ENCODE assay signal across 15 cellular contexts in genomic region chr5:175695161-175696126, GRCh38. TPM values are rescaled to one million over a fixed set of nuclear protein-coding genes. Genes with fewer than 3 reads are reported as not detected.
DNase-seq lines count a peak whose midpoint lies in the region; ATAC-seq and TF ChIP-seq lines count a peak whose summit lies in the region.
"Had no signal": no experiment of that assay in that cellular context is flagged by ENCODE, and none has a peak within 500 bp of the region (broad histone marks: within the 10 kb centered on the region; RNA-seq: fewer than 3 reads in every experiment).

No MANE protein-coding gene starts in this region.

- H3K27me3 ChIP-seq in upper lobe of right lung = no peaks in the 10 kb centered on the region
- H3K27me3 ChIP-seq: vagina had no signal

- H3K27ac ChIP-seq in angular gyrus (ENCODE audit: low read depth, low read length) (peak overlapping the region; percentile 62), upper lobe of right lung (peak overlapping the region; percentile 24)
- H3K27ac ChIP-seq: vagina had no signal

- H3K36me3 Mint-ChIP-seq in activated naive CD4-positive, alpha-beta T cell treated with anti-CD3 and anti-CD28 coated beads for 36 hours (ENCODE audit: low read depth) = no peaks in the 10 kb centered on the region
- no peaks in the 10 kb centered on the region for H3K36me3 Mint-ChIP-seq in mesothelial cell of epicardium

- peak overlapping the region; percentile 95 for H3K27ac Mint-ChIP-seq in activated naive CD4-positive, alpha-beta T cell treated with anti-CD3 and anti-CD28 coated beads for 36 hours
- peak overlapping the region; percentile 83 for H3K27ac Mint-ChIP-seq in mesothelial cell of epicardium
- H3K27ac Mint-ChIP-seq: activated B cell treated with CpG ODN at 0.5 μM for 24 hours had no signal

- peaks cover 38% of the 10 kb centered on the region for H3K4me1 Mint-ChIP-seq in activated naive CD4-positive, alpha-beta T cell treated with anti-CD3 and anti-CD28 coated beads for 36 hours (ENCODE audit: low read depth)
- peaks cover 24% of the 10 kb centered on the region for H3K4me1 Mint-ChIP-seq in mesothelial cell of epicardium

- H3K9me3 ChIP-seq in upper lobe of right lung = no peaks in the 10 kb centered on the region
- H3K9me3 ChIP-seq: esophagus muscularis mucosa, vagina had no signal

- in situ Hi-C loops in ACHN (cut with HindIII; ENCODE audit: low pct_ligation_motif_present, low pct_unique_long_range_greater_than_20kb, low sequenced_read_pairs) = no loop called here

- no peaks in the 10 kb centered on the region for H3K4me1 ChIP-seq in upper lobe of right lung
- H3K4me1 ChIP-seq: vagina had no signal

- H3K4me3 ChIP-seq in upper lobe of right lung = no peak overlapping the region
- H3K4me3 ChIP-seq: esophagus muscularis mucosa, vagina had no signal

- H3K4me3 Mint-ChIP-seq in activated naive CD4-positive, alpha-beta T cell treated with anti-CD3 and anti-CD28 coated beads for 36 hours = peak overlapping the region; percentile 74
- H3K4me3 Mint-ChIP-seq in mesothelial cell of epicardium = no peak overlapping the region
- H3K4me3 Mint-ChIP-seq: activated B cell treated with CpG ODN at 0.5 μM for 24 hours had no signal

- ATAC-seq in upper lobe of right lung (no peak), GM19455 (IDR thresholded peaks at IDR 0.05; ENCODE audit: unreplicated experiment) (no peak), GM18502 (IDR thresholded peaks at IDR 0.05; ENCODE audit: poor library complexity, unreplicated experiment) (no peak)

- H3K27me3 Mint-ChIP-seq in activated naive CD4-positive, alpha-beta T cell treated with anti-CD3 and anti-CD28 coated beads for 36 hours (ENCODE audit: low read depth) = no peaks in the 10 kb centered on the region
- no peaks in the 10 kb centered on the region for H3K27me3 Mint-ChIP-seq in mesothelial cell of epicardium (ENCODE audit: low read depth)

- intact Hi-C loops in activated naive CD4-positive, alpha-beta T cell treated with anti-CD3 and anti-CD28 coated beads for 36 hours (cut with micrococcal nuclease) = loop anchor here (1.0 to 10.0 kb wide), 8 partner anchors 23 to 781 kb away; partner anchors contain the start of gene HRH2
- intact Hi-C loops in upper lobe of right lung (cut with DNase I) = no loop called here

- no peaks in the 10 kb centered on the region for H3K36me3 ChIP-seq in upper lobe of right lung
- H3K36me3 ChIP-seq: esophagus muscularis mucosa, vagina had no signal

- no peaks in the 10 kb centered on the region for H3K9me3 Mint-ChIP-seq in activated naive CD4-positive, alpha-beta T cell treated with anti-CD3 and anti-CD28 coated beads for 36 hours
- H3K9me3 Mint-ChIP-seq in mesothelial cell of epicardium = no peaks in the 10 kb centered on the region
- H3K9me3 Mint-ChIP-seq: activated B cell treated with CpG ODN at 0.5 μM for 24 hours had no signal

- CTCF ChIA-PET in activated naive CD4-positive, alpha-beta T cell treated with anti-CD3 and anti-CD28 coated beads for 36 hours (lab: Charles Lee) = interaction anchor here (0.5 to 6.0 kb wide), 13 partner anchors 10 to 201 kb away, joined by 3 to 111 read pairs (median 3); no protein-coding TSS in a partner anchor

- TF ChIP-seq CTCF in mesothelial cell of epicardium (IDR thresholded peaks at IDR 0.05; ENCODE audit: unreplicated experiment) = no peak
- no peak for TF ChIP-seq CTCF in upper lobe of right lung (IDR thresholded peaks at IDR 0.05)

- DNase-seq in activated naive CD4-positive, alpha-beta T cell treated with anti-CD3 and anti-CD28 coated beads for 36 hours = no peak
- DNase-seq in activated naive CD4-positive, alpha-beta T cell treated with anti-CD3 and anti-CD28 coated beads, Interleukin-2, amount 50 U/mL, for 16 hours = no peak
- DNase-seq in mesothelial cell of epicardium (ENCODE audit: low spot score in 2 of 2, unreplicated experiment in 2 of 2) = no peak
- no peak for DNase-seq in upper lobe of right lung
- DNase-seq in ACHN = no peak
- DNase-seq: activated B cell treated with CpG ODN at 0.5 μM for 24 hours; activated effector memory CD4-positive, alpha-beta T cell treated with anti-CD3 and anti-CD28 coated beads, Interleukin-2, amount 50 U/mL, for 16 hours; midbrain; NCI-H1105 treated with DMSO at 0.1 percent for 48 hours; NCI-H524 treated with DMSO at 0.1 percent for 48 hours had no signal

RNA-seq across cellular contexts. Expression of gene HRH2, which starts 37.6 kb away (rescaled TPM):
- total RNA-seq in activated naive CD4-positive, alpha-beta T cell treated with anti-CD3 and anti-CD28 coated beads for 36 hours = 1 to 10 TPM; 8.7 to 10.0 TPM
- 2.1 to 2.8 TPM (median 2.6 TPM) in 3 replicates for total RNA-seq in mesothelial cell of epicardium
- 8.2 TPM for total RNA-seq in upper lobe of right lung
- total RNA-seq: activated B cell treated with CpG ODN at 0.5 μM for 24 hours had no signal
